8 cellular contexts compared by ENCODE assay signal in genomic region chr17:73429440-73430164, GRCh38.
DNase-seq lines count a peak whose midpoint lies in the region; ATAC-seq lines count a peak whose summit lies in the region.

No MANE protein-coding gene starts in this region.

- peaks cover 14% of the 10 kb centered on the region for H3K4me1 Mint-ChIP-seq in activated CD4-positive, alpha-beta memory T cell treated with anti-CD3 and anti-CD28 coated beads, Interleukin-2, amount 10 ng/mL, durations not matched to agents 7 days and 5 days

- CTCF ChIA-PET in activated CD4-positive, alpha-beta memory T cell treated with anti-CD3 and anti-CD28 coated beads, Interleukin-2, amount 10 ng/mL, durations not matched to agents 7 days and 5 days (lab: Charles Lee): interaction anchor here (0.6 to 4.7 kb wide), 21 partner anchors 8 to 1739 kb away, joined by 3 to 54 read pairs (median 4); a partner anchor contains a TSS

- peaks cover 5% of the 10 kb centered on the region for H3K27me3 Mint-ChIP-seq in activated CD4-positive, alpha-beta memory T cell treated with anti-CD3 and anti-CD28 coated beads, Interleukin-2, amount 10 ng/mL, durations not matched to agents 7 days and 5 days

- no peak overlapping the region for H3K27ac Mint-ChIP-seq in activated CD4-positive, alpha-beta memory T cell treated with anti-CD3 and anti-CD28 coated beads, Interleukin-2, amount 10 ng/mL, durations not matched to agents 7 days and 5 days

- POLR2A ChIA-PET in activated CD4-positive, alpha-beta memory T cell treated with anti-CD3 and anti-CD28 coated beads, Interleukin-2, amount 10 ng/mL, durations not matched to agents 7 days and 5 days (lab: Charles Lee): interaction anchor here (1.2 kb wide), 1 partner anchor 770 kb away, joined by 3 read pairs; no protein-coding TSS in a partner anchor

- H3K36me3 Mint-ChIP-seq in activated CD4-positive, alpha-beta memory T cell treated with anti-CD3 and anti-CD28 coated beads, Interleukin-2, amount 10 ng/mL, durations not matched to agents 7 days and 5 days (ENCODE audit: low read depth): no peaks in the 10 kb centered on the region

- H3K9me3 Mint-ChIP-seq in activated CD4-positive, alpha-beta memory T cell treated with anti-CD3 and anti-CD28 coated beads, Interleukin-2, amount 10 ng/mL, durations not matched to agents 7 days and 5 days: no peaks in the 10 kb centered on the region

- no peak overlapping the region for H3K4me3 Mint-ChIP-seq in activated CD4-positive, alpha-beta memory T cell treated with anti-CD3 and anti-CD28 coated beads, Interleukin-2, amount 10 ng/mL, durations not matched to agents 7 days and 5 days

- peak; percentile 61 for ATAC-seq in GM18870 (IDR thresholded peaks at IDR 0.05; ENCODE audit: unreplicated experiment)

- DNase-seq in AG08395 (ENCODE audit: low spot score) (peak; percentile 93), HS-27A (ENCODE audit: low read depth) (peak; percentile 8), NCI-H82 (lab: John Stamatoyannopoulos, UW) (peak; percentile 94), medulla oblongata (ENCODE audit: extremely low spot score) (peak; percentile 85)
- peak; percentile 86 for DNase-seq in activated CD4-positive, alpha-beta memory T cell treated with anti-CD3 and anti-CD28 coated beads, Interleukin-2, amount 10 ng/mL, durations not matched to agents 7 days and 5 days
- peak; percentile 84 for DNase-seq in effector CD4-positive, alpha-beta T cell
- DNase-seq in stimulated activated CD8-positive, alpha-beta memory T cell treated with anti-CD3 and anti-CD28 coated beads, Interleukin-12 subunit alpha, Interleukin-12 subunit beta, amount 100 ng/mL, for 4 hours (ENCODE audit: low read depth): peak; percentile 66

Comparison
In these comparisons a context has a peak if more than half of its experiments do, and no peak if none do; other contexts are left out.
1. Peak in every context shown above with its lines: DNase-seq and ATAC-seq.
2. DNase-seq: peak in every context shown above with its lines; median percentile 94 in NCI-H82; 93 in AG08395; 86 in activated CD4-positive, alpha-beta memory T cell treated with anti-CD3 and anti-CD28 coated beads, Interleukin-2, amount 10 ng/mL, durations not matched to agents 7 days and 5 days; 85 in medulla oblongata; 84 in effector CD4-positive, alpha-beta T cell; 66 in stimulated activated CD8-positive, alpha-beta memory T cell treated with anti-CD3 and anti-CD28 coated beads, Interleukin-12 subunit alpha, Interleukin-12 subunit beta, amount 100 ng/mL, for 4 hours; 8 in HS-27A.